ENCODE assay signal across 11 cellular contexts in genomic region chr19:17725422-17726078, GRCh38. TPM values are rescaled to one million over a fixed set of nuclear protein-coding genes. Genes with fewer than 3 reads are reported as not detected.
DNase-seq lines count a peak whose midpoint lies in the region; ATAC-seq, FAIRE-seq and TF ChIP-seq lines count a peak whose summit lies in the region.
"Had no signal": no experiment of that assay in that cellular context is flagged by ENCODE, and none has a peak within 500 bp of the region (broad histone marks: within the 10 kb centered on the region; RNA-seq: fewer than 3 reads in every experiment).

No MANE protein-coding gene starts in this region.

- H3K27me3 ChIP-seq in dorsolateral prefrontal cortex, result no peaks in the 10 kb centered on the region

- no peak for FAIRE-seq in RCC 7860 (lab: Jason Lieb, UNC)

- DNase-seq in ELF-1 (ENCODE audit: low read depth, low spot score) (peak; percentile 39), LNCaP clone FGC (ENCODE audit: low read depth) (no peak), dorsolateral prefrontal cortex (no peak), retinal pigment epithelial cell (ENCODE audit: low read depth) (no peak), RCC 7860 (ENCODE audit: low spot score) (no peak)
- DNase-seq: activated CD4-positive, alpha-beta T cell treated with anti-CD3 and anti-CD28 coated beads for 1 hour; NCI-H1048; stimulated activated CD4-positive, alpha-beta T cell treated with anti-CD3 and anti-CD28 coated beads, Interleukin-15, amount 100 ng/mL, for 24 hours had no signal

- TF ChIP-seq CTCF in LNCaP clone FGC (IDR thresholded peaks at IDR 0.05; ENCODE audit: control insufficient read depth, extremely low read depth, insufficient read depth) (peak; percentile 33), dorsolateral prefrontal cortex (IDR thresholded peaks at IDR 0.05 in 54 of 56, conservative IDR thresholded peaks at IDR 0.05 in 2 of 56; ENCODE audit: low read depth in 1 of 56, partially characterized antibody in 56 of 56) (peak in 52 of 56 donors; percentile 12 to 60 (median 44)), retinal pigment epithelial cell (conservative IDR thresholded peaks at IDR 0.05; ENCODE audit: low read depth, low read length) (peak; percentile 53)

- intact Hi-C loops in dorsolateral prefrontal cortex (cut with DNase I), result no loop called here

- ATAC-seq in GM21737 (IDR thresholded peaks at IDR 0.05; ENCODE audit: unreplicated experiment) (no peak), GM21825 (IDR thresholded peaks at IDR 0.05; ENCODE audit: unreplicated experiment) (no peak)

- H3K4me3 ChIP-seq in LNCaP clone FGC (ENCODE audit: low read depth, low read length) (no peak overlapping the region), dorsolateral prefrontal cortex (peak overlapping the region in 1 of 59 donors; percentile 23), retinal pigment epithelial cell (ENCODE audit: low read length) (no peak overlapping the region)

- H3K27ac ChIP-seq in dorsolateral prefrontal cortex, result peak overlapping the region in 41 of 59 donors; percentile 1 to 85 (median 67)

RNA-seq across cellular contexts. Expression of gene MAP1S, which starts 6.3 kb away (rescaled TPM):
- total RNA-seq in dorsolateral prefrontal cortex, result 100 to 1,000 TPM in 116 of 120 experiments, 10 to 100 TPM in 4; 88.0 to 219 (median 156) TPM

RNA-seq across cellular contexts. Expression of gene FCHO1, which starts 25.7 kb away (rescaled TPM):
- total RNA-seq in dorsolateral prefrontal cortex, result 100 to 1,000 TPM in 21 of 120 experiments, 10 to 100 TPM in 99; 39.4 to 173 (median 76.8) TPM

RNA-seq across cellular contexts. Expression of gene UNC13A, which starts 37.4 kb away (rescaled TPM):
- total RNA-seq in dorsolateral prefrontal cortex, result 100 to 1,000 TPM in 114 of 120 experiments, 10 to 100 TPM in 6; 49.4 to 256 (median 166) TPM
- total RNA-seq: subcutaneous adipose tissue had no signal
